In the genomic region with DNA sequence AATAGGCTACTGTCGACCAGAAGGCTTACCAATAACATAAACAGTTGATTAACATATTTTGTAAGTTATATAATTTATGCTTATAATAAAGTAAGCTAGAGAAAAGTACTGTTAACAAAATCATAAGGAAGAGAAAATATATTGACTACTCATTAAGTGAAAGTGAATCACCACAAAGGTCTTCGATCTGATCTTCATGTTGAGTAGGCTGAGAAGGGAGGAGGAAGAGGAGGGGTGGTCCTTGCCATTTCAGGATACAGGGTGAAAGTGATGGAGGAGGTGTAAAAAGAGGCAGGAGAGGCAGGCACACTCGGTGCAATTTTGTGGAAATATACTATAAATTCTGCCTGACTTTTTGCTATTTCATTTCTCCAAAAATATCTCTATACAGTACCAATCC, we compare ENCODE assay signal across 23 cellular contexts.
"Had no signal": no experiment of that assay in that cellular context is flagged by ENCODE, and none has a peak within 500 bp of the region (broad histone marks: within the 10 kb centered on the region; RNA-seq: fewer than 3 reads in every experiment).

No MANE protein-coding gene starts in this region.

- H3K9me3 Mint-ChIP-seq: natural killer cell treated with Interleukin-12 subunit alpha and Interleukin-12 subunit beta and Interleukin-15 and Interleukin-18, amount 100 ng/mL, for 72 hours had no signal

- ATAC-seq: naive thymus-derived CD8-positive, alpha-beta T cell; natural killer cell treated with Interleukin-12 subunit alpha and Interleukin-12 subunit beta and Interleukin-15 and Interleukin-18, amount 100 ng/mL, for 72 hours; psoas muscle; right cardiac atrium; right lobe of liver; stimulated activated effector memory CD8-positive, alpha-beta T cell treated with anti-CD3 and anti-CD28 coated beads, Interleukin-12 subunit alpha, Interleukin-12 subunit beta, amount 100 ng/mL, for 72 hours; stimulated activated naive B cell treated with anti-CD40 and anti-IgM and Interleukin-4, amounts not matched to agents 10 μg/mL and 1 μg/mL and 100 μg/mL, for 72 hours had no signal

- H3K27ac Mint-ChIP-seq: neural progenitor cell; stimulated activated effector memory CD8-positive, alpha-beta T cell treated with anti-CD3 and anti-CD28 coated beads, Interleukin-12 subunit alpha, Interleukin-12 subunit beta, amount 100 ng/mL, for 72 hours had no signal

- H3K27me3 Mint-ChIP-seq: naive thymus-derived CD8-positive, alpha-beta T cell; natural killer cell treated with Interleukin-12 subunit alpha and Interleukin-12 subunit beta and Interleukin-15 and Interleukin-18, amount 100 ng/mL, for 72 hours; progenitor cell of endocrine pancreas; stimulated activated naive B cell treated with anti-CD40 and anti-IgM and Interleukin-4, amounts not matched to agents 10 μg/mL and 1 μg/mL and 100 μg/mL, for 72 hours had no signal

- H3K4me3 Mint-ChIP-seq: natural killer cell treated with Interleukin-12 subunit alpha and Interleukin-12 subunit beta and Interleukin-15 and Interleukin-18, amount 100 ng/mL, for 72 hours; neural progenitor cell; stimulated activated effector memory CD8-positive, alpha-beta T cell treated with anti-CD3 and anti-CD28 coated beads, Interleukin-12 subunit alpha, Interleukin-12 subunit beta, amount 100 ng/mL, for 72 hours; stimulated activated naive B cell treated with anti-CD40 and anti-IgM and Interleukin-4, amounts not matched to agents 10 μg/mL and 1 μg/mL and 100 μg/mL, for 72 hours had no signal

- DNase-seq: naive thymus-derived CD8-positive, alpha-beta T cell; occipital lobe; ovary; posterior cingulate gyrus; psoas muscle; right cardiac atrium; right lobe of liver; sigmoid colon; small intestine; stimulated activated CD4-positive, alpha-beta T cell treated with anti-CD3 and anti-CD28 coated beads, Interleukin-15, amount 100 ng/mL, for 24 hours; stimulated activated CD4-positive, alpha-beta T cell treated with anti-CD3 and anti-CD28 coated beads, Interleukin-2, amount 100 ng/mL, for 24 hours; stimulated activated CD4-positive, alpha-beta T cell treated with anti-CD3 and anti-CD28 coated beads, Interleukin-2, amount 100 ng/mL, for 48 hours; stimulated activated CD4-positive, alpha-beta T cell treated with anti-CD3 and anti-CD28 coated beads, Interleukin-4, amount 100 ng/mL, for 24 hours; stimulated activated naive B cell treated with anti-CD40 and anti-IgM and Interleukin-4, amounts not matched to agents 10 μg/mL and 1 μg/mL and 100 μg/mL, for 72 hours; stimulated activated naive CD4-positive, alpha-beta T cell treated with Interleukin-2 at 50 U/mL for 16 hours; stomach; thyroid gland; trophoblast cell; upper lobe of left lung had no signal
